Comparison of ENCODE assay signal across 10 cellular contexts in genomic region chr14:102893452-102893851, GRCh38. TPM values are rescaled to one million over a fixed set of nuclear protein-coding genes. Genes with fewer than 3 reads are reported as not detected.
DNase-seq lines count a peak whose midpoint lies in the region; ATAC-seq and TF ChIP-seq lines count a peak whose summit lies in the region.
"Had no signal": no experiment of that assay in that cellular context is flagged by ENCODE, and none has a peak within 500 bp of the region (broad histone marks: within the 10 kb centered on the region; RNA-seq: fewer than 3 reads in every experiment).

No MANE protein-coding gene starts in this region.

- CTCF ChIA-PET in A673 (lab: Charles Lee), result no interaction called here

- peaks cover 5% of the 10 kb centered on the region for H3K36me3 ChIP-seq in A673 (ENCODE audit: insufficient read depth, low read length, poor library complexity, severe bottlenecking)
- H3K36me3 ChIP-seq in mucosa of descending colon (ENCODE audit: low read depth), result no peaks in the 10 kb centered on the region

- BruUV-seq in A673 (replicated peaks; lab: Mats Ljungman, UMichigan), result no TSS peak

- H3K9me3 ChIP-seq in A673 (ENCODE audit: low read depth, low read length, poor library complexity, severe bottlenecking), result no peaks in the 10 kb centered on the region
- no peaks in the 10 kb centered on the region for H3K9me3 ChIP-seq in mucosa of descending colon

- POLR2A ChIA-PET in A673 (lab: Charles Lee; ENCODE audit: low non-redundant PET), result no interaction called here

- H3K4me1 ChIP-seq in A673 (ENCODE audit: insufficient read depth, low read length, poor library complexity, severe bottlenecking) (peaks cover 12% of the 10 kb centered on the region), mucosa of descending colon (ENCODE audit: low read depth) (no peaks in the 10 kb centered on the region)

- peak; percentile 57 for ATAC-seq in HG02610 (IDR thresholded peaks at IDR 0.05; ENCODE audit: unreplicated experiment)
- ATAC-seq in mucosa of descending colon, result peak; percentile 74
- ATAC-seq in GM21360 (IDR thresholded peaks at IDR 0.05; ENCODE audit: unreplicated experiment), result no peak
- ATAC-seq: PC-3 had no signal

- no peaks in the 10 kb centered on the region for H3K27me3 ChIP-seq in A673 (replicated peaks; ENCODE audit: insufficient read depth, low read depth, low read length, poor library complexity)

- H3K4me3 ChIP-seq in A673 (ENCODE audit: low read depth, low read length, poor library complexity, severe bottlenecking), result no peak overlapping the region
- no peak overlapping the region for H3K4me3 ChIP-seq in fibroblast of mammary gland (ENCODE audit: control insufficient read depth, low read depth, low read length)
- H3K4me3 ChIP-seq in mucosa of descending colon, result no peak overlapping the region

- DNase-seq in A673 (ENCODE audit: low spot score) (peak; percentile 83), fibroblast of mammary gland (ENCODE audit: low read depth) (peak; percentile 98), mucosa of descending colon (peak in 2 of 3 donors; percentile 54 to 55), NCI-H1694 (lab: John Stamatoyannopoulos, UW) (no peak), LoVo (ENCODE audit: low spot score) (no peak), NAMALWA (ENCODE audit: low spot score) (no peak)
- DNase-seq: NCI-H1092, PC-3 had no signal

- intact Hi-C loops in A673 (cut with micrococcal nuclease; ENCODE audit: unreplicated experiment) (no loop called here), mucosa of descending colon (cut with DNase I, micrococcal nuclease) (no loop called here)

- TF ChIP-seq CTCF in A673 (conservative IDR thresholded peaks at IDR 0.05; ENCODE audit: low read depth, low read length) (no peak), fibroblast of mammary gland (conservative IDR thresholded peaks at IDR 0.05; ENCODE audit: control insufficient read depth, insufficient read depth, low read depth, low read length) (no peak), mucosa of descending colon (IDR thresholded peaks at IDR 0.05) (no peak)

- H3K27ac ChIP-seq in A673 (ENCODE audit: low read depth, low read length, poor library complexity, severe bottlenecking), result peak overlapping the region; percentile 53

RNA-seq across cellular contexts. Expression of gene AMN, which starts 29.0 kb away (rescaled TPM):
- total RNA-seq in A673 (2021) (5.6 and 6.7 TPM in 2 replicates), mucosa of descending colon (100 to 1,000 TPM; 128 to 486 (median 198) TPM)
- total RNA-seq: PC-3 had no signal

Comparison
In these comparisons a context has a peak if more than half of its experiments do, and no peak if none do; other contexts are left out.
1. DNase-seq: peak in A673 (single experiment), fibroblast of mammary gland (single experiment) and mucosa of descending colon (2 of 3); none in NCI-H1694 (single experiment), LoVo (single experiment) and NAMALWA (single experiment).
2. RNA of gene AMN, which starts 29.0 kb away (total RNA-seq): 128 to 486 TPM in mucosa of descending colon; 5.6 to 6.7 TPM in A673; every median in the first group is over 10 times any median in the second.